ENCODE assay signal across 8 cellular contexts in genomic region chr2:160429248-160430000, GRCh38.
DNase-seq lines count a peak whose midpoint lies in the region; ATAC-seq and TF ChIP-seq lines count a peak whose summit lies in the region.

No MANE protein-coding gene starts in this region.

- no peaks in the 10 kb centered on the region for H3K27me3 ChIP-seq in tibial artery

- H3K9me3 Mint-ChIP-seq in activated naive CD8-positive, alpha-beta T cell treated with anti-CD3 and anti-CD28 coated beads, Interleukin-2, amount 50 U/mL, for 24 hours: peaks cover 18% of the 10 kb centered on the region

- intact Hi-C loops in tibial artery (cut with DNase I; ENCODE audit: low total_unique reads): no loop called here

- in situ Hi-C loops in GM13977 (cut with MboI; ENCODE audit: low pct_unique_long_range_greater_than_20kb, low sequenced_read_pairs, unreplicated experiment): no loop called here

- DNase-seq in Ammon's horn (ENCODE audit: low spot score) (peak; percentile 17), GM13977 (ENCODE audit: low spot score) (peak; percentile 28), NCI-H2227 (lab: John Stamatoyannopoulos, UW; ENCODE audit: unreplicated experiment) (peak; percentile 85), iris pigment epithelial cell (ENCODE audit: low read depth) (peak; percentile 76), tibial artery (no peak), hepatic stellate cell (ENCODE audit: low spot score) (no peak)
- no peak for DNase-seq in activated naive CD8-positive, alpha-beta T cell treated with anti-CD3 and anti-CD28 coated beads, Interleukin-2, amount 50 U/mL, for 24 hours

- no peak overlapping the region for H3K4me3 Mint-ChIP-seq in activated naive CD8-positive, alpha-beta T cell treated with anti-CD3 and anti-CD28 coated beads, Interleukin-2, amount 50 U/mL, for 24 hours

- peaks cover 22% of the 10 kb centered on the region for H3K36me3 Mint-ChIP-seq in activated naive CD8-positive, alpha-beta T cell treated with anti-CD3 and anti-CD28 coated beads, Interleukin-2, amount 50 U/mL, for 24 hours (ENCODE audit: low read depth)

- H3K9me3 ChIP-seq in tibial artery: peaks cover 0 to 5% (median 0%) of the 10 kb centered on the region in 3 donors

- H3K4me3 ChIP-seq in tibial artery: no peak overlapping the region

- TF ChIP-seq CTCF in GM13977 (IDR thresholded peaks at IDR 0.05; ENCODE audit: extremely low read depth, insufficient read depth, missing control alignments): peak; percentile 23
- peak; percentile 54 to 61 for TF ChIP-seq CTCF in tibial artery (IDR thresholded peaks at IDR 0.05)

- no peak for ATAC-seq in activated naive CD8-positive, alpha-beta T cell treated with anti-CD3 and anti-CD28 coated beads, Interleukin-2, amount 50 U/mL, for 24 hours
- no peak for ATAC-seq in GM19023 (IDR thresholded peaks at IDR 0.05; ENCODE audit: unreplicated experiment)

- H3K36me3 ChIP-seq in tibial artery: peaks cover 0 to 6% (median 0%) of the 10 kb centered on the region in 3 donors

- peak overlapping the region; percentile 82 for H3K27ac Mint-ChIP-seq in activated naive CD8-positive, alpha-beta T cell treated with anti-CD3 and anti-CD28 coated beads, Interleukin-2, amount 50 U/mL, for 24 hours

- peak overlapping the region; percentile 65 to 66 for H3K27ac ChIP-seq in tibial artery

- peaks cover 68% of the 10 kb centered on the region for H3K4me1 Mint-ChIP-seq in activated naive CD8-positive, alpha-beta T cell treated with anti-CD3 and anti-CD28 coated beads, Interleukin-2, amount 50 U/mL, for 24 hours

- H3K27me3 Mint-ChIP-seq in activated naive CD8-positive, alpha-beta T cell treated with anti-CD3 and anti-CD28 coated beads, Interleukin-2, amount 50 U/mL, for 24 hours: no peaks in the 10 kb centered on the region

- H3K4me1 ChIP-seq in tibial artery: peaks cover 0 to 44% (median 9%) of the 10 kb centered on the region in 4 donors

Comparison
In these comparisons a context has a peak if more than half of its experiments do, and no peak if none do; other contexts are left out.
1. DNase-seq: peak in Ammon's horn (single experiment), GM13977 (single experiment), NCI-H2227 (single experiment) and iris pigment epithelial cell (single experiment); none in activated naive CD8-positive, alpha-beta T cell treated with anti-CD3 and anti-CD28 coated beads, Interleukin-2, amount 50 U/mL, for 24 hours (single experiment), tibial artery (0 of 2) and hepatic stellate cell (single experiment).